1 cellular context compared by ENCODE assay signal in genomic region chr7:102363549-102364393, GRCh38.
TF ChIP-seq lines count a peak whose summit lies in the region.
"Not testable (repeated sequence)": the region's sequence is repeated elsewhere in the genome, so short reads cannot be mapped to it uniquely, and the experiment has no call there.

No MANE protein-coding gene starts in this region.

TF ChIP-seq in K562, 482 proteins besides CTCF, POLR2A, EP300 and RAD21 (continued from another document and continues in another):
- TF ChIP-seq CREM (IDR thresholded peaks at IDR 0.05; ENCODE audit: low read depth) (peak; percentile 80), ETV1 (tag; conservative IDR thresholded peaks at IDR 0.05; ENCODE audit: low read depth) (peak; percentile 94), MTA3 (IDR thresholded peaks at IDR 0.05; ENCODE audit: borderline replicate concordance) (0 out of 2 replicates have a peak, but pooled peaks have one; percentile 13), NFYB (IDR thresholded peaks at IDR 0.05; ENCODE audit: extremely low read depth, insufficient read length) (peak; percentile 44), ZNF143 (CRISPR knock-in tag; IDR thresholded peaks at IDR 0.05) (peak; percentile 91), HMGN3 (IDR thresholded peaks at IDR 0.05; ENCODE audit: borderline replicate concordance, extremely low read depth, insufficient read length, low read depth, low read length) (peak; percentile 17), SUPT5H (IDR thresholded peaks at IDR 0.05) (peak; percentile 81), ZNF766 (CRISPR knock-in tag; conservative IDR thresholded peaks at IDR 0.05) (peak; percentile 60; the same call in 1 of the 2 replicates), CREB1 (IDR thresholded peaks at IDR 0.05) (peak; percentile 26), CREB1 (CRISPR knock-in tag; IDR thresholded peaks at IDR 0.05) (peak; percentile 65; the same call in 1 of the 2 replicates), ZNF165 (CRISPR knock-in tag; IDR thresholded peaks at IDR 0.05; ENCODE audit: borderline replicate concordance) (0 out of 2 replicates have a peak, but pooled peaks have one; percentile 11), ZBTB11 (CRISPR knock-in tag; IDR thresholded peaks at IDR 0.05) (peak in 2 of 3 experiments; percentile 62 to 89; a peak in 3 of 6 replicates), KDM5B (IDR thresholded peaks at IDR 0.05; ENCODE audit: insufficient replicate concordance, low read depth, low read length) (peak; percentile 68), YY1 (IDR thresholded peaks at IDR 0.05; ENCODE audit: borderline replicate concordance in 1 of 3, control insufficient read depth in 1 of 3, extremely low read depth in 1 of 3, insufficient read depth in 3 of 3, insufficient read length in 1 of 3, insufficient replicate concordance in 2 of 3, low read depth in 1 of 3, low read length in 2 of 3) (peak in 2 of 3 experiments; percentile 55 to 67), SRF (CRISPR knock-in tag; IDR thresholded peaks at IDR 0.05) (peak in 1 of 2 experiments; percentile 51; a peak in 1 of 4 replicates), SIX5 (IDR thresholded peaks at IDR 0.05; ENCODE audit: borderline replicate concordance in 1 of 2, insufficient read depth in 1 of 2, low read depth in 1 of 2, low read length in 2 of 2) (peak; percentile 51 to 68; a peak in 2 of 4 replicates), SP1 (CRISPR knock-in tag; IDR thresholded peaks at IDR 0.05) (peak; percentile 65; the same call in 1 of the 2 replicates), GMEB1 (CRISPR knock-in tag; IDR thresholded peaks at IDR 0.05) (peak; percentile 94), ZFX (CRISPR knock-in tag; IDR thresholded peaks at IDR 0.05) (peak; percentile 84), EGR1 (conservative IDR thresholded peaks at IDR 0.05) (peak; percentile 93), RB1 (IDR thresholded peaks at IDR 0.05; ENCODE audit: low read depth) (peak; percentile 70), HCFC1 (IDR thresholded peaks at IDR 0.05; ENCODE audit: low read depth, low read length) (peak; percentile 89), MXI1 (IDR thresholded peaks at IDR 0.05; ENCODE audit: low read depth, low read length) (peak; percentile 58; the same call in 1 of the 2 replicates), UBTF (IDR thresholded peaks at IDR 0.05; ENCODE audit: borderline replicate concordance in 1 of 2, low read depth in 2 of 2, low read length in 2 of 2) (peak; percentile 52 to 81; a peak in 1 of 4 replicates), LCOR (CRISPR knock-in tag; IDR thresholded peaks at IDR 0.05) (peak; percentile 81), POLR2G (IDR thresholded peaks at IDR 0.05; ENCODE audit: low read depth, low read length) (peak; percentile 92), MEIS2 (IDR thresholded peaks at IDR 0.05; ENCODE audit: partially characterized antibody) (peak; percentile 98), JUN (IDR thresholded peaks at IDR 0.05; ENCODE audit: borderline replicate concordance, low read depth, low read length) (peak; percentile 6; the same call in 1 of the 2 replicates), KDM1A (IDR thresholded peaks at IDR 0.05) (peak in 1 of 2 experiments; percentile 91; a peak in 2 of 4 replicates), SAFB (IDR thresholded peaks at IDR 0.05; ENCODE audit: borderline replicate concordance, low read depth, low read length) (peak; percentile 51; the same call in 1 of the 2 replicates), NFIC (IDR thresholded peaks at IDR 0.05) (peak; percentile 12; the same call in 1 of the 2 replicates), ATF7 (IDR thresholded peaks at IDR 0.05) (peak; percentile 90), TAF1 (IDR thresholded peaks at IDR 0.05; ENCODE audit: control insufficient read depth, extremely low read depth, insufficient read depth, low read length, severe bottlenecking) (peak; percentile 61), ESRRA (IDR thresholded peaks at IDR 0.05; ENCODE audit: borderline replicate concordance, low read depth) (peak; percentile 61), ZBTB17 (CRISPR knock-in tag; IDR thresholded peaks at IDR 0.05) (peak; percentile 74), TCF3 (CRISPR knock-in tag; IDR thresholded peaks at IDR 0.05) (peak; percentile 16; the same call in 1 of the 2 replicates), PHF8 (IDR thresholded peaks at IDR 0.05; ENCODE audit: borderline replicate concordance, low read length) (peak; percentile 67; the same call in 1 of the 2 replicates), RREB1 (CRISPR knock-in tag; IDR thresholded peaks at IDR 0.05) (peak; percentile 75; the same call in 1 of the 2 replicates)
- TF ChIP-seq, protein P1, sequence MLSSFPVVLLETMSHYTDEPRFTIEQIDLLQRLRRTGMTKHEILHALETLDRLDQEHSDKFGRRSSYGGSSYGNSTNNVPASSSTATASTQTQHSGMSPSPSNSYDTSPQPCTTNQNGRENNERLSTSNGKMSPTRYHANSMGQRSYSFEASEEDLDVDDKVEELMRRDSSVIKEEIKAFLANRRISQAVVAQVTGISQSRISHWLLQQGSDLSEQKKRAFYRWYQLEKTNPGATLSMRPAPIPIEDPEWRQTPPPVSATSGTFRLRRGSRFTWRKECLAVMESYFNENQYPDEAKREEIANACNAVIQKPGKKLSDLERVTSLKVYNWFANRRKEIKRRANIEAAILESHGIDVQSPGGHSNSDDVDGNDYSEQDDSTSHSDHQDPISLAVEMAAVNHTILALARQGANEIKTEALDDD (IDR thresholded peaks at IDR 0.05): 0 out of 2 replicates have a peak, but pooled peaks have one; percentile 27
- TF ChIP-seq, protein P2, sequence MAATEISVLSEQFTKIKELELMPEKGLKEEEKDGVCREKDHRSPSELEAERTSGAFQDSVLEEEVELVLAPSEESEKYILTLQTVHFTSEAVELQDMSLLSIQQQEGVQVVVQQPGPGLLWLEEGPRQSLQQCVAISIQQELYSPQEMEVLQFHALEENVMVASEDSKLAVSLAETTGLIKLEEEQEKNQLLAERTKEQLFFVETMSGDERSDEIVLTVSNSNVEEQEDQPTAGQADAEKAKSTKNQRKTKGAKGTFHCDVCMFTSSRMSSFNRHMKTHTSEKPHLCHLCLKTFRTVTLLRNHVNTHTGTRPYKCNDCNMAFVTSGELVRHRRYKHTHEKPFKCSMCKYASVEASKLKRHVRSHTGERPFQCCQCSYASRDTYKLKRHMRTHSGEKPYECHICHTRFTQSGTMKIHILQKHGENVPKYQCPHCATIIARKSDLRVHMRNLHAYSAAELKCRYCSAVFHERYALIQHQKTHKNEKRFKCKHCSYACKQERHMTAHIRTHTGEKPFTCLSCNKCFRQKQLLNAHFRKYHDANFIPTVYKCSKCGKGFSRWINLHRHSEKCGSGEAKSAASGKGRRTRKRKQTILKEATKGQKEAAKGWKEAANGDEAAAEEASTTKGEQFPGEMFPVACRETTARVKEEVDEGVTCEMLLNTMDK (IDR thresholded peaks at IDR 0.05; ENCODE audit: borderline replicate concordance, insufficient read depth, low read depth, low read length, poor library complexity, severe bottlenecking): peak; percentile 69
- TF ChIP-seq, protein P3, sequence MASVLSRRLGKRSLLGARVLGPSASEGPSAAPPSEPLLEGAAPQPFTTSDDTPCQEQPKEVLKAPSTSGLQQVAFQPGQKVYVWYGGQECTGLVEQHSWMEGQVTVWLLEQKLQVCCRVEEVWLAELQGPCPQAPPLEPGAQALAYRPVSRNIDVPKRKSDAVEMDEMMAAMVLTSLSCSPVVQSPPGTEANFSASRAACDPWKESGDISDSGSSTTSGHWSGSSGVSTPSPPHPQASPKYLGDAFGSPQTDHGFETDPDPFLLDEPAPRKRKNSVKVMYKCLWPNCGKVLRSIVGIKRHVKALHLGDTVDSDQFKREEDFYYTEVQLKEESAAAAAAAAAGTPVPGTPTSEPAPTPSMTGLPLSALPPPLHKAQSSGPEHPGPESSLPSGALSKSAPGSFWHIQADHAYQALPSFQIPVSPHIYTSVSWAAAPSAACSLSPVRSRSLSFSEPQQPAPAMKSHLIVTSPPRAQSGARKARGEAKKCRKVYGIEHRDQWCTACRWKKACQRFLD (CRISPR knock-in tag; IDR thresholded peaks at IDR 0.05): peak; percentile 57; the same call in 1 of the 2 replicates
- TF ChIP-seq JUN (CRISPR knock-in tag; IDR thresholded peaks at IDR 0.05; ENCODE audit: borderline replicate concordance): not testable (repeated sequence)
